2 cellular contexts compared by ENCODE assay signal in the genomic region with DNA sequence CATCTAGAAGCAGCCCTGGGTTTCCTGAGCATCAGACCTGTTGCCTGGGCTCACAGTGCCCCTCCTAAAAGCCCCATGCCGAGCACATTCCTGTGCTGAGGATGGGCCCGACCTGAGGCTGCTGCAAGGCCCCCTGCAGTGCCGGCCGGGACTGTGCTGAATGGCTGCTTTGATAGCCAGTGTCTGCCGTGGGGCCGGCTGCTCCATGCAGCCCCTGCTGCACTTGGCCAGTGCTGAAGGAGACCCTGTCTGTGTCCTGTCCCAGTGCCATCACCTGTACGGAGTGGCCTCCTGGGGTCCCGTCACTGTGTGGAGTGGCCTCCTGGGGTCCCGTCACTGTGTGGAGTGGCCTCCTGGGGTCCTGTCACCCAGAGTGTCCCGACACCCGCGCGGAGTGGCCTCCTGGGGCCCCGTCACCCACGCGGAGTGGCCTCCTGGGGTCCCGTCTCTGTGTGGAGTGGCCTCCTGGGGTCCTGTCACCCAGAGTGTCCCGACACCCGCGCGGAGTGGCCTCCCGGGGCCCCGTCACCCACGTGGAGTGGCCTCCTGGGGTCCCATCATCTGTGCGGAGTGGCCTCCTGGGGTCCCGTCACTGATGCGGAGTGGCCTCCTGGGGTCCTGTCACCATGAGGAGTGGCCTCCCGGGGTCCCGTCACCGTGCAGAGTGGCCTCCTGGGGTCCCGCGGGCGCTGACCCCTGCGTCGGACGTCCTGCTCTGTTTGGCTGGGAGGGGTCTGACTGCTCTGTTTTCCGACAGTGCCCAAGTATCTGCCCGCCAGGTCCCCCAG.
TF ChIP-seq lines count a peak whose summit lies in the region.

No MANE protein-coding gene starts in this region.

TF ChIP-seq in Ishikawa, 13 proteins besides CTCF, POLR2A, EP300 and RAD21:
- TF ChIP-seq ZBTB7A (IDR thresholded peaks at IDR 0.05; ENCODE audit: low read depth) (peak; percentile 47), TCF12 (IDR thresholded peaks at IDR 0.05; ENCODE audit: low read depth) (no peak; the same call in none of the 2 replicates), CEBPB (IDR thresholded peaks at IDR 0.05) (no peak), TEAD4 (IDR thresholded peaks at IDR 0.05) (peak; percentile 80), FOXM1 (IDR thresholded peaks at IDR 0.05; ENCODE audit: borderline replicate concordance, low read depth) (no peak), EGR1 (IDR thresholded peaks at IDR 0.05) (no peak), NFIC (IDR thresholded peaks at IDR 0.05) (peak; percentile 45), YY1 (IDR thresholded peaks at IDR 0.05; ENCODE audit: low read depth) (peak; percentile 55), TAF1 (IDR thresholded peaks at IDR 0.05; ENCODE audit: low read depth) (no peak), CREB1 (IDR thresholded peaks at IDR 0.05; ENCODE audit: low read depth) (no peak)
- TF ChIP-seq, protein P1, sequence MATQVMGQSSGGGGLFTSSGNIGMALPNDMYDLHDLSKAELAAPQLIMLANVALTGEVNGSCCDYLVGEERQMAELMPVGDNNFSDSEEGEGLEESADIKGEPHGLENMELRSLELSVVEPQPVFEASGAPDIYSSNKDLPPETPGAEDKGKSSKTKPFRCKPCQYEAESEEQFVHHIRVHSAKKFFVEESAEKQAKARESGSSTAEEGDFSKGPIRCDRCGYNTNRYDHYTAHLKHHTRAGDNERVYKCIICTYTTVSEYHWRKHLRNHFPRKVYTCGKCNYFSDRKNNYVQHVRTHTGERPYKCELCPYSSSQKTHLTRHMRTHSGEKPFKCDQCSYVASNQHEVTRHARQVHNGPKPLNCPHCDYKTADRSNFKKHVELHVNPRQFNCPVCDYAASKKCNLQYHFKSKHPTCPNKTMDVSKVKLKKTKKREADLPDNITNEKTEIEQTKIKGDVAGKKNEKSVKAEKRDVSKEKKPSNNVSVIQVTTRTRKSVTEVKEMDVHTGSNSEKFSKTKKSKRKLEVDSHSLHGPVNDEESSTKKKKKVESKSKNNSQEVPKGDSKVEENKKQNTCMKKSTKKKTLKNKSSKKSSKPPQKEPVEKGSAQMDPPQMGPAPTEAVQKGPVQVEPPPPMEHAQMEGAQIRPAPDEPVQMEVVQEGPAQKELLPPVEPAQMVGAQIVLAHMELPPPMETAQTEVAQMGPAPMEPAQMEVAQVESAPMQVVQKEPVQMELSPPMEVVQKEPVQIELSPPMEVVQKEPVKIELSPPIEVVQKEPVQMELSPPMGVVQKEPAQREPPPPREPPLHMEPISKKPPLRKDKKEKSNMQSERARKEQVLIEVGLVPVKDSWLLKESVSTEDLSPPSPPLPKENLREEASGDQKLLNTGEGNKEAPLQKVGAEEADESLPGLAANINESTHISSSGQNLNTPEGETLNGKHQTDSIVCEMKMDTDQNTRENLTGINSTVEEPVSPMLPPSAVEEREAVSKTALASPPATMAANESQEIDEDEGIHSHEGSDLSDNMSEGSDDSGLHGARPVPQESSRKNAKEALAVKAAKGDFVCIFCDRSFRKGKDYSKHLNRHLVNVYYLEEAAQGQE (IDR thresholded peaks at IDR 0.05; ENCODE audit: low read depth), result no peak
- TF ChIP-seq, protein P2, sequence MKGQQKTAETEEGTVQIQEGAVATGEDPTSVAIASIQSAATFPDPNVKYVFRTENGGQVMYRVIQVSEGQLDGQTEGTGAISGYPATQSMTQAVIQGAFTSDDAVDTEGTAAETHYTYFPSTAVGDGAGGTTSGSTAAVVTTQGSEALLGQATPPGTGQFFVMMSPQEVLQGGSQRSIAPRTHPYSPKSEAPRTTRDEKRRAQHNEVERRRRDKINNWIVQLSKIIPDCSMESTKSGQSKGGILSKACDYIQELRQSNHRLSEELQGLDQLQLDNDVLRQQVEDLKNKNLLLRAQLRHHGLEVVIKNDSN (IDR thresholded peaks at IDR 0.05), result no peak
- TF ChIP-seq, protein P3, sequence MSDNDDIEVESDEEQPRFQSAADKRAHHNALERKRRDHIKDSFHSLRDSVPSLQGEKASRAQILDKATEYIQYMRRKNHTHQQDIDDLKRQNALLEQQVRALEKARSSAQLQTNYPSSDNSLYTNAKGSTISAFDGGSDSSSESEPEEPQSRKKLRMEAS (IDR thresholded peaks at IDR 0.05), result no peak

TF ChIP-seq in WTC11, 78 proteins besides CTCF, POLR2A, EP300 and RAD21:
- TF ChIP-seq ZNF423 (CRISPR knock-in tag; IDR thresholded peaks at IDR 0.05) (peak; percentile 68), NFYB (CRISPR knock-in tag; conservative IDR thresholded peaks at IDR 0.05; ENCODE audit: low read depth) (no peak), ETV6 (CRISPR knock-in tag; IDR thresholded peaks at IDR 0.05) (0 out of 2 replicates have a peak, but pooled peaks have one; percentile 29), JAZF1 (CRISPR knock-in tag; IDR thresholded peaks at IDR 0.05) (no peak)
- TF ChIP-seq, protein P4, sequence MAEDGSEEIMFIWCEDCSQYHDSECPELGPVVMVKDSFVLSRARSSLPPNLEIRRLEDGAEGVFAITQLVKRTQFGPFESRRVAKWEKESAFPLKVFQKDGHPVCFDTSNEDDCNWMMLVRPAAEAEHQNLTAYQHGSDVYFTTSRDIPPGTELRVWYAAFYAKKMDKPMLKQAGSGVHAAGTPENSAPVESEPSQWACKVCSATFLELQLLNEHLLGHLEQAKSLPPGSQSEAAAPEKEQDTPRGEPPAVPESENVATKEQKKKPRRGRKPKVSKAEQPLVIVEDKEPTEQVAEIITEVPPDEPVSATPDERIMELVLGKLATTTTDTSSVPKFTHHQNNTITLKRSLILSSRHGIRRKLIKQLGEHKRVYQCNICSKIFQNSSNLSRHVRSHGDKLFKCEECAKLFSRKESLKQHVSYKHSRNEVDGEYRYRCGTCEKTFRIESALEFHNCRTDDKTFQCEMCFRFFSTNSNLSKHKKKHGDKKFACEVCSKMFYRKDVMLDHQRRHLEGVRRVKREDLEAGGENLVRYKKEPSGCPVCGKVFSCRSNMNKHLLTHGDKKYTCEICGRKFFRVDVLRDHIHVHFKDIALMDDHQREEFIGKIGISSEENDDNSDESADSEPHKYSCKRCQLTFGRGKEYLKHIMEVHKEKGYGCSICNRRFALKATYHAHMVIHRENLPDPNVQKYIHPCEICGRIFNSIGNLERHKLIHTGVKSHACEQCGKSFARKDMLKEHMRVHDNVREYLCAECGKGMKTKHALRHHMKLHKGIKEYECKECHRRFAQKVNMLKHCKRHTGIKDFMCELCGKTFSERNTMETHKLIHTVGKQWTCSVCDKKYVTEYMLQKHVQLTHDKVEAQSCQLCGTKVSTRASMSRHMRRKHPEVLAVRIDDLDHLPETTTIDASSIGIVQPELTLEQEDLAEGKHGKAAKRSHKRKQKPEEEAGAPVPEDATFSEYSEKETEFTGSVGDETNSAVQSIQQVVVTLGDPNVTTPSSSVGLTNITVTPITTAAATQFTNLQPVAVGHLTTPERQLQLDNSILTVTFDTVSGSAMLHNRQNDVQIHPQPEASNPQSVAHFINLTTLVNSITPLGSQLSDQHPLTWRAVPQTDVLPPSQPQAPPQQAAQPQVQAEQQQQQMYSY (CRISPR knock-in tag; IDR thresholded peaks at IDR 0.05), result no peak
- TF ChIP-seq, protein P5, sequence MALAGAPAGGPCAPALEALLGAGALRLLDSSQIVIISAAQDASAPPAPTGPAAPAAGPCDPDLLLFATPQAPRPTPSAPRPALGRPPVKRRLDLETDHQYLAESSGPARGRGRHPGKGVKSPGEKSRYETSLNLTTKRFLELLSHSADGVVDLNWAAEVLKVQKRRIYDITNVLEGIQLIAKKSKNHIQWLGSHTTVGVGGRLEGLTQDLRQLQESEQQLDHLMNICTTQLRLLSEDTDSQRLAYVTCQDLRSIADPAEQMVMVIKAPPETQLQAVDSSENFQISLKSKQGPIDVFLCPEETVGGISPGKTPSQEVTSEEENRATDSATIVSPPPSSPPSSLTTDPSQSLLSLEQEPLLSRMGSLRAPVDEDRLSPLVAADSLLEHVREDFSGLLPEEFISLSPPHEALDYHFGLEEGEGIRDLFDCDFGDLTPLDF (CRISPR knock-in tag; IDR thresholded peaks at IDR 0.05), result no peak
- TF ChIP-seq, protein P3 (CRISPR knock-in tag; IDR thresholded peaks at IDR 0.05), result 0 out of 2 replicates have a peak, but pooled peaks have one; percentile 33
